In the genomic region with DNA sequence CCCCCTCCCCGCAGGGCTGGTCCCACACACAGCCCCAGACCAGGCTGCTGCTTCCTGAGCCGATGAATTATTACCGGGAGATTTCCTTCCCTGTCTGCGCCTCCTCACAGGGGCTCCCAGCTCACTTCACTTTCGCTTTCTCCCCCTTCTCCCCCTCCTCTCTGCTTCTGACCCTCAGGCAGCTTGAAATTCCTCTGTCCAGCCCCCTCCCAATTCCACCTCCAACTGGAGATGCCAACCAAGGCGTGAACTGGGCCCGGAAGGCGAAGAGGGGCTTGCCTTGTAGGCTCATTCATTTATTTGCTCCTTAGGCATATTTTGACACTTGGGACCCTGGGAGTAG, we compare ENCODE assay signal across 1 cellular context.
TF ChIP-seq lines count a peak whose summit lies in the region.

No MANE protein-coding gene starts in this region.

TF ChIP-seq in GM23338, 12 proteins besides CTCF, POLR2A, EP300 and RAD21 (continued from another document):
- no peak for TF ChIP-seq STAT1 (IDR thresholded peaks at IDR 0.05; ENCODE audit: unreplicated experiment)
